Comparison of ENCODE assay signal across 8 cellular contexts in genomic region chrX:48919360-48919821, GRCh38. TPM values are rescaled to one million over a fixed set of nuclear protein-coding genes. Genes with fewer than 3 reads are reported as not detected.
A peak's percentile ranks its signal among the peaks of the same experiment; 100 is the strongest.
DNase-seq lines count a peak whose midpoint lies in the region; ATAC-seq and TF ChIP-seq lines count a peak whose summit lies in the region.

No MANE protein-coding gene starts in this region.

- H3K9ac ChIP-seq in mucosa of rectum (ENCODE audit: low read depth in 1 of 2, low read length in 2 of 2), result peak overlapping the region; percentile 15 to 53

- peaks cover 0 to 7% (median 3%) of the 10 kb centered on the region in 4 donors for H3K4me1 ChIP-seq in Peyer's patch
- H3K4me1 ChIP-seq in mucosa of rectum (ENCODE audit: control insufficient read depth in 2 of 2, insufficient read depth in 2 of 2, low read length in 2 of 2), result peaks cover 0 to 4% of the 10 kb centered on the region in 2 donors

- DNase-seq in NCI-H146 (lab: John Stamatoyannopoulos, UW) (peak; percentile 44), NCI-H146 treated with DMSO at 0.1 percent for 48 hours (lab: John Stamatoyannopoulos, UW; ENCODE audit: unreplicated experiment) (no peak), Peyer's patch (no peak), dermis blood vessel endothelial cell (peak; percentile 27), HCEC 1CT (no peak)
- DNase-seq in effector CD4-positive, alpha-beta T cell, result no peak

- H3K9me3 ChIP-seq in Peyer's patch, result no peaks in the 10 kb centered on the region
- no peaks in the 10 kb centered on the region for H3K9me3 ChIP-seq in mucosa of rectum (ENCODE audit: control insufficient read depth in 2 of 2, low read length in 2 of 2)

- peaks cover 0 to 19% (median 0%) of the 10 kb centered on the region in 3 donors for H3K36me3 ChIP-seq in Peyer's patch
- peaks cover 14 to 30% of the 10 kb centered on the region in 2 donors for H3K36me3 ChIP-seq in mucosa of rectum (ENCODE audit: control insufficient read depth in 2 of 2, insufficient read depth in 2 of 2, low read length in 2 of 2)

- peak overlapping the region; percentile 84 to 93 (median 90) for H3K27ac ChIP-seq in Peyer's patch
- peak overlapping the region; percentile 42 to 80 for H3K27ac ChIP-seq in mucosa of rectum (ENCODE audit: low read depth in 2 of 2, low read length in 2 of 2)

- TF ChIP-seq CTCF in Peyer's patch (IDR thresholded peaks at IDR 0.05), result no peak

- no peak for TF ChIP-seq POLR2A in Peyer's patch (IDR thresholded peaks at IDR 0.05)

- no peak for ATAC-seq in HG03342 (IDR thresholded peaks at IDR 0.05; ENCODE audit: unreplicated experiment)

- peak overlapping the region; percentile 72 to 84 (median 77) for H3K4me3 ChIP-seq in Peyer's patch
- peak overlapping the region; percentile 38 to 77 for H3K4me3 ChIP-seq in mucosa of rectum (ENCODE audit: low read length in 2 of 2)

- H3K27me3 ChIP-seq in Peyer's patch, result no peaks in the 10 kb centered on the region
- no peaks in the 10 kb centered on the region for H3K27me3 ChIP-seq in mucosa of rectum (ENCODE audit: control insufficient read depth in 2 of 2, insufficient read depth in 2 of 2, low read length in 2 of 2)

RNA-seq across cellular contexts. Expression of gene PIM2, which starts 0.6 kb away (rescaled TPM):
- total RNA-seq in Peyer's patch (10 to 100 TPM; 17.3 to 24.8 (median 19.1) TPM), dermis blood vessel endothelial cell (4.8 and 6.5 TPM in 2 replicates)

RNA-seq across cellular contexts. Expression of gene SLC35A2, which starts 7.9 kb away (rescaled TPM):
- total RNA-seq in Peyer's patch, result 10 to 100 TPM; 14.0 to 43.3 (median 21.5) TPM
- total RNA-seq in dermis blood vessel endothelial cell, result 13.6 and 16.7 TPM in 2 replicates

RNA-seq across cellular contexts. Expression of gene PQBP1, which starts 21.7 kb away (rescaled TPM):
- 10 to 100 TPM; 63.3 to 86.6 (median 70.1) TPM for total RNA-seq in Peyer's patch
- total RNA-seq in dermis blood vessel endothelial cell, result 75.2 and 87.1 TPM in 2 replicates

RNA-seq across cellular contexts. Expression of gene TIMM17B, which starts 21.8 kb away (rescaled TPM):
- total RNA-seq in Peyer's patch (10 to 100 TPM; 33.8 to 67.9 (median 54.5) TPM), dermis blood vessel endothelial cell (25.3 and 27.1 TPM in 2 replicates)

RNA-seq across cellular contexts. Expression of gene OTUD5, which starts 38.0 kb away (rescaled TPM):
- total RNA-seq in Peyer's patch (10 to 100 TPM; 49.7 to 79.2 (median 71.0) TPM), dermis blood vessel endothelial cell (29.4 and 38.2 TPM in 2 replicates)

Comparison
In these comparisons a context has a peak if more than half of its experiments do, and no peak if none do; other contexts are left out.
1. DNase-seq: peak in NCI-H146 (single experiment) and dermis blood vessel endothelial cell (single experiment); none in NCI-H146 treated with DMSO at 0.1 percent for 48 hours (single experiment), Peyer's patch (0 of 3), HCEC 1CT (single experiment) and effector CD4-positive, alpha-beta T cell (single experiment).